19 cellular contexts compared by ENCODE assay signal in the genomic region with DNA sequence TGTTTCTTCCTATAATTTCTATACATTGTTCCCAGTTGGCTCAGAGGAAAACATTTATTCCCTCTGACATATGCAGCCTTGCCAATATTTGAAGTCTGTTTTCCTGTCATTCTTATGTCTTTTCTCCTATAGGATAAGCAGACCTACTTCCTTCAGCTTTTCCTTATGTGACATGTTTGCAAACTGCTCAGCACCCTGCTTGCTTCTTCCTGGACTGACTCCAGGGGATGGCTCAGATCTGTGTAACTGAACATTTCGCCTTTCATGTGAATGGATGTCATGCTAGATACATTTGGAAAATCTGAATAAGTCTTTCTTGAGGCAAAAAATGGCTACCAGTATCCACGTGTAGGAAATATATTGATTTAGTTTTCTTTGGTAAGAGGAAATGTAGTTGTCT.
A peak's percentile ranks its signal among the peaks of the same experiment; 100 is the strongest.
DNase-seq lines count a peak whose midpoint lies in the region; ATAC-seq and TF ChIP-seq lines count a peak whose summit lies in the region.
"Had no signal": no experiment of that assay in that cellular context is flagged by ENCODE, and none has a peak within 500 bp of the region (broad histone marks: within the 10 kb centered on the region; RNA-seq: fewer than 3 reads in every experiment).

No MANE protein-coding gene starts in this region.

- no peaks in the 10 kb centered on the region for H3K9me3 Mint-ChIP-seq in osteocyte (ENCODE audit: unreplicated experiment)
- H3K9me3 Mint-ChIP-seq: CD4-positive, alpha-beta memory T cell had no signal

- DNase-seq in AG10803 (ENCODE audit: low read depth) (peak; percentile 36), MG63 (peak; percentile 3), choroid plexus epithelial cell (ENCODE audit: low read depth) (peak; percentile 2), foreskin keratinocyte (peak in 1 of 2 donors; percentile 33), heart right ventricle (no peak), upper lobe of right lung (no peak), osteocyte (ENCODE audit: extremely low spot score, unreplicated experiment) (no peak), ascending aorta (ENCODE audit: low spot score in 2 of 2) (no peak)
- DNase-seq: Calu3; CD4-positive, alpha-beta memory T cell; H7; NCI-H1105; NCI-H1694 treated with DMSO at 0.1 percent for 48 hours; NCI-H2227 treated with DMSO at 0.1 percent for 48 hours; NCI-H510A treated with DMSO at 0.1 percent for 48 hours; NCI-H82; PC-9 had no signal

- no peaks in the 10 kb centered on the region for H3K36me3 ChIP-seq in MG63
- H3K36me3 ChIP-seq in heart right ventricle, result no peaks in the 10 kb centered on the region
- no peaks in the 10 kb centered on the region for H3K36me3 ChIP-seq in upper lobe of right lung
- H3K36me3 ChIP-seq in ascending aorta, result no peaks in the 10 kb centered on the region
- H3K36me3 ChIP-seq: BLaER1 had no signal

- ATAC-seq in foreskin keratinocyte (no peak), heart right ventricle (no peak), upper lobe of right lung (no peak)

- H3K9me3 ChIP-seq in MG63, result no peaks in the 10 kb centered on the region
- no peaks in the 10 kb centered on the region for H3K9me3 ChIP-seq in heart right ventricle
- H3K9me3 ChIP-seq in upper lobe of right lung, result no peaks in the 10 kb centered on the region
- no peaks in the 10 kb centered on the region for H3K9me3 ChIP-seq in ascending aorta
- H3K9me3 ChIP-seq: BLaER1 had no signal

- H3K27me3 ChIP-seq in MG63, result no peaks in the 10 kb centered on the region
- H3K27me3 ChIP-seq in foreskin keratinocyte, result no peaks in the 10 kb centered on the region
- no peaks in the 10 kb centered on the region for H3K27me3 ChIP-seq in heart right ventricle
- H3K27me3 ChIP-seq in upper lobe of right lung, result no peaks in the 10 kb centered on the region
- H3K27me3 ChIP-seq in ascending aorta, result no peaks in the 10 kb centered on the region
- H3K27me3 ChIP-seq: BLaER1 had no signal

- H3K4me3 ChIP-seq in AG10803 (ENCODE audit: low read length) (no peak overlapping the region), MG63 (no peak overlapping the region), choroid plexus epithelial cell (ENCODE audit: low read depth, low read length) (no peak overlapping the region), heart right ventricle (no peak overlapping the region), upper lobe of right lung (no peak overlapping the region), ascending aorta (no peak overlapping the region)
- H3K4me3 ChIP-seq: BLaER1, PC-9 had no signal

- H3K27ac Mint-ChIP-seq in osteocyte (ENCODE audit: unreplicated experiment), result no peak overlapping the region

- WGBS in heart right ventricle, 2 donors, result 68 to 69% methylated on average over 2 of the region's 2 CpGs

- no peaks in the 10 kb centered on the region for H3K36me3 Mint-ChIP-seq in osteocyte (ENCODE audit: unreplicated experiment)
- H3K36me3 Mint-ChIP-seq: CD4-positive, alpha-beta memory T cell had no signal

- H3K4me1 ChIP-seq in foreskin keratinocyte (peaks cover 15% of the 10 kb centered on the region), heart right ventricle (peaks cover 0 to 13% (median 7%) of the 10 kb centered on the region in 9 donors), upper lobe of right lung (peaks cover 3% of the 10 kb centered on the region), ascending aorta (peaks cover 2 to 33% of the 10 kb centered on the region in 2 donors)

- no peak for TF ChIP-seq CTCF in AG10803 (conservative IDR thresholded peaks at IDR 0.05; ENCODE audit: low read length)
- no peak for TF ChIP-seq CTCF in choroid plexus epithelial cell (conservative IDR thresholded peaks at IDR 0.05; ENCODE audit: low read depth, low read length)
- TF ChIP-seq CTCF in foreskin keratinocyte (conservative IDR thresholded peaks at IDR 0.05), result no peak
- no peak for TF ChIP-seq CTCF in heart right ventricle (IDR thresholded peaks at IDR 0.05)
- TF ChIP-seq CTCF in upper lobe of right lung (IDR thresholded peaks at IDR 0.05), result no peak
- TF ChIP-seq CTCF in osteocyte (IDR thresholded peaks at IDR 0.05), result no peak
- no peak for TF ChIP-seq CTCF in ascending aorta (IDR thresholded peaks at IDR 0.05)

- peaks cover 22% of the 10 kb centered on the region for H3K4me1 Mint-ChIP-seq in osteocyte (ENCODE audit: unreplicated experiment)

- H3K27me3 Mint-ChIP-seq in osteocyte (ENCODE audit: unreplicated experiment), result no peaks in the 10 kb centered on the region

- H3K4me3 Mint-ChIP-seq in osteocyte (ENCODE audit: unreplicated experiment), result no peak overlapping the region
- H3K4me3 Mint-ChIP-seq: CD4-positive, alpha-beta memory T cell had no signal

- intact Hi-C loops in heart right ventricle (cut with DNase I), result no loop called here
- intact Hi-C loops in upper lobe of right lung (cut with DNase I), result no loop called here
- intact Hi-C loops in ascending aorta (cut with DNase I), result no loop called here

- H3K27ac ChIP-seq in foreskin keratinocyte (peak overlapping the region; percentile 17), heart right ventricle (no peak overlapping the region), upper lobe of right lung (no peak overlapping the region), ascending aorta (no peak overlapping the region)
- H3K27ac ChIP-seq: BLaER1, HL-60, PC-9 had no signal

Comparison
In these comparisons a context has a peak if more than half of its experiments do, and no peak if none do; other contexts are left out.
1. DNase-seq: peak in AG10803 (single experiment), MG63 (single experiment) and choroid plexus epithelial cell (single experiment); none in heart right ventricle (0 of 2), upper lobe of right lung (single experiment), osteocyte (single experiment) and ascending aorta (0 of 2).